Comparison of ENCODE assay signal across 19 cellular contexts in the genomic region with DNA sequence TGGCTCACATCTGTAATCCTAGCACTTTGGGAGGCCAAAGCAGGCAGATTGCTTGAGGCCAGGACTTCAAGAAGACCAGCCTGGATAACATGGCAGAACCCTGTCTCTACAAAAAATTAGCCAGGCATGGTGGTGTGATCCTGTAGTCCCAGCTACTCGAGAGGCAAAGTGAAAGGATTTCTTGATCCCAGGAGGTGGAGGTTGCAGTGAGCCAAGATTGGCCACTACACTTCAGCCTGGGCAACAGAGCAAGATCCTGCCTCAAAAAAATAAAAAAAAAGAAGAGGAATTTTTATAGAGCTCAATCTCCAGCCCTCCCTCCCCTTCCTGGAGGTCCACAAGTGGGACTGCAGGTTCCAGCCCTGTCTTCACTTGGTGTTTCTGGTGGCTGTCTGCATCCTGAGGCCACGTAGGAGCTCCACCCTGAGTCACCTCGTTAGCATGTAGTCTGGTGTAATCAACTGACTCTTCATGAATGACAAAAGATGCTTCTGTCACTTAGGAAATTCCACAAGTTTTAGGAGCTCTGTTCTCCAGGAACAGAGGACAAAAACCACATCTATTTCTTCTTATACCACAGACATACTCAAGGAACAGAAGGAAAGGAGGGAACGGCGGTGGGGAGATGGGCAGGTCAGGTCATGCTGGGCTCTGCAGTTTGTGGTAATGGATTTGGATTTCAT. TPM values are rescaled to one million over a fixed set of nuclear protein-coding genes. Genes with fewer than 3 reads are reported as not detected.
A peak's percentile ranks its signal among the peaks of the same experiment; 100 is the strongest.
DNase-seq lines count a peak whose midpoint lies in the region; ATAC-seq, FAIRE-seq and TF ChIP-seq lines count a peak whose summit lies in the region.
"Had no signal": no experiment of that assay in that cellular context is flagged by ENCODE, and none has a peak within 500 bp of the region (broad histone marks: within the 10 kb centered on the region; RNA-seq: fewer than 3 reads in every experiment).

No MANE protein-coding gene starts in this region.

- H3K4me1 ChIP-seq in GM23338 (ENCODE audit: insufficient read depth) (0 out of 2 replicates have a peak, but pooled peaks cover 5% of the 10 kb centered on the region), trophoblast cell (ENCODE audit: control insufficient read depth in 1 of 2, insufficient read depth in 2 of 2, low read length in 2 of 2) (no peaks in the 10 kb centered on the region), gastrocnemius medialis (no peaks in the 10 kb centered on the region)
- H3K4me1 ChIP-seq: prostate gland, SJCRH30 had no signal

- intact Hi-C loops in activated CD4-positive, alpha-beta T cell treated with anti-CD3 and anti-CD28 coated beads, Interleukin-2, amount 10 ng/mL, durations not matched to agents 24 days and 14 days (cut with micrococcal nuclease), result no loop called here
- intact Hi-C loops in gastrocnemius medialis (cut with DNase I; ENCODE audit: low total_unique reads), result no loop called here

- no peak overlapping the region for H2AK5ac ChIP-seq in trophoblast cell (ENCODE audit: low read length)

- H3K9me3 Mint-ChIP-seq in GM23338 (no peaks in the 10 kb centered on the region), immature natural killer cell (no peaks in the 10 kb centered on the region)
- no peaks in the 10 kb centered on the region for H3K9me3 Mint-ChIP-seq in activated CD4-positive, alpha-beta T cell treated with anti-CD3 and anti-CD28 coated beads, Interleukin-2, amount 10 ng/mL, durations not matched to agents 24 days and 14 days
- H3K9me3 Mint-ChIP-seq: nephron progenitor cell had no signal

- H3F3A ChIP-seq in GM23338 (replicated peaks; ENCODE audit: low read depth), result no peaks in the 10 kb centered on the region

- H3K4me1 Mint-ChIP-seq in GM23338, result peaks cover 3% of the 10 kb centered on the region; the same call in 2 of the 3 replicates
- no peaks in the 10 kb centered on the region for H3K4me1 Mint-ChIP-seq in activated CD4-positive, alpha-beta T cell treated with anti-CD3 and anti-CD28 coated beads, Interleukin-2, amount 10 ng/mL, durations not matched to agents 24 days and 14 days
- H3K4me1 Mint-ChIP-seq in immature natural killer cell, result peaks cover 0 to 2% of the 10 kb centered on the region in 2 donors
- H3K4me1 Mint-ChIP-seq: nephron progenitor cell had no signal

- TF ChIP-seq POLR2A in gastrocnemius medialis (IDR thresholded peaks at IDR 0.05), result no peak

- no peaks in the 10 kb centered on the region for H3K9me3 ChIP-seq in trophoblast cell (ENCODE audit: insufficient read depth, low read depth, low read length)
- no peaks in the 10 kb centered on the region for H3K9me3 ChIP-seq in gastrocnemius medialis
- H3K9me3 ChIP-seq: prostate gland, SJCRH30 had no signal

- no peak overlapping the region for H3K27ac Mint-ChIP-seq in GM23338
- H3K27ac Mint-ChIP-seq in activated CD4-positive, alpha-beta T cell treated with anti-CD3 and anti-CD28 coated beads, Interleukin-2, amount 10 ng/mL, durations not matched to agents 24 days and 14 days, result no peak overlapping the region
- H3K27ac Mint-ChIP-seq in immature natural killer cell, result no peak overlapping the region
- H3K27ac Mint-ChIP-seq: nephron progenitor cell had no signal

- H3K27ac ChIP-seq in GM23338 (ENCODE audit: low read depth), result no peak overlapping the region
- H3K27ac ChIP-seq in trophoblast cell (ENCODE audit: low read depth, low read length), result no peak overlapping the region
- H3K27ac ChIP-seq in gastrocnemius medialis, result no peak overlapping the region
- H3K27ac ChIP-seq: prostate gland, SJCRH30 had no signal

- H2AFZ ChIP-seq in GM23338 (no peak overlapping the region), trophoblast cell (ENCODE audit: insufficient read depth, low read length, poor library complexity) (no peak overlapping the region)

- no peak overlapping the region for H4K91ac ChIP-seq in trophoblast cell (ENCODE audit: low read depth, low read length)

- H3K4me3 ChIP-seq in GM23338, result no peak overlapping the region
- no peak overlapping the region for H3K4me3 ChIP-seq in trophoblast cell (ENCODE audit: low read depth, low read length)
- no peak overlapping the region for H3K4me3 ChIP-seq in gastrocnemius medialis
- H3K4me3 ChIP-seq: prostate gland, SJCRH30 had no signal

- H3K27me3 Mint-ChIP-seq in GM23338 (ENCODE audit: insufficient read depth, low read depth, poor library complexity) (no peaks in the 10 kb centered on the region), immature natural killer cell (ENCODE audit: low read depth in 3 of 3) (peaks cover 2 to 3% (median 2%) of the 10 kb centered on the region in 3 donors)
- no peaks in the 10 kb centered on the region for H3K27me3 Mint-ChIP-seq in activated CD4-positive, alpha-beta T cell treated with anti-CD3 and anti-CD28 coated beads, Interleukin-2, amount 10 ng/mL, durations not matched to agents 24 days and 14 days

- no CpG with 5 or more reads among the region's 5 CpGs for WGBS in trophoblast cell (ENCODE audit: extremely low coverage, insufficient coverage, insufficient read length)

- no peak overlapping the region for H3K9ac ChIP-seq in trophoblast cell (ENCODE audit: low read length)

- in situ Hi-C loops in gastrocnemius medialis (cut with MboI; ENCODE audit: low sequenced_read_pairs in 4 of 4), result loop anchor here in 2 of 4 donors (5.0 to 10.0 kb wide), 2 partner anchors 164 to 167 kb away; no protein-coding TSS in a partner anchor

- H2BK12ac ChIP-seq in trophoblast cell (ENCODE audit: low read length), result no peak overlapping the region

- DNase-seq in GM23338 (ENCODE audit: low spot score), result peak; percentile 44
- DNase-seq in RCC 7860 (ENCODE audit: low spot score), result peak; percentile 41
- DNase-seq in trophoblast cell, result peak; percentile 87 to 91
- no peak for DNase-seq in activated CD4-positive, alpha-beta T cell treated with anti-CD3 and anti-CD28 coated beads, Interleukin-2, amount 10 ng/mL, durations not matched to agents 24 days and 14 days
- DNase-seq in immature natural killer cell, result no peak
- DNase-seq in gastrocnemius medialis, result no peak
- DNase-seq: activated CD4-positive, CD25-positive, alpha-beta regulatory T cell; amniotic stem cell; GF-D8; NCI-H1694; NCI-H446 treated with DMSO at 0.1 percent for 48 hours; nephron progenitor cell; SJCRH30; T-helper 2 cell had no signal

- H3K9me2 ChIP-seq in GM23338 (ENCODE audit: insufficient read depth), result no peaks in the 10 kb centered on the region

- H4K12ac ChIP-seq in trophoblast cell (ENCODE audit: low read depth, low read length), result no peak overlapping the region

- H4K20me1 ChIP-seq in GM23338 (replicated peaks; ENCODE audit: insufficient read depth), result no peaks in the 10 kb centered on the region

- no peak overlapping the region for H3K23ac ChIP-seq in trophoblast cell (ENCODE audit: low read length)

- no peak overlapping the region for H4K8ac ChIP-seq in trophoblast cell (ENCODE audit: low read depth, low read length)

- no peak overlapping the region for H2BK120ac ChIP-seq in trophoblast cell (ENCODE audit: insufficient read depth, low read length, poor library complexity)

- H3K4me3 Mint-ChIP-seq in GM23338 (no peak overlapping the region; the same call in 2 of the 3 replicates), immature natural killer cell (no peak overlapping the region)
- no peak overlapping the region for H3K4me3 Mint-ChIP-seq in activated CD4-positive, alpha-beta T cell treated with anti-CD3 and anti-CD28 coated beads, Interleukin-2, amount 10 ng/mL, durations not matched to agents 24 days and 14 days
- H3K4me3 Mint-ChIP-seq: nephron progenitor cell had no signal

- peaks cover 2% of the 10 kb centered on the region for H3K79me1 ChIP-seq in trophoblast cell (ENCODE audit: low read length)

- H3K4ac ChIP-seq in trophoblast cell (ENCODE audit: low read depth, low read length), result no peak overlapping the region

- no peak overlapping the region for H3K14ac ChIP-seq in trophoblast cell (ENCODE audit: low read length)

- TF ChIP-seq CTCF in GM23338 (conservative IDR thresholded peaks at IDR 0.05; ENCODE audit: low read depth in 2 of 2), result no peak
- no peak for TF ChIP-seq CTCF in gastrocnemius medialis (IDR thresholded peaks at IDR 0.05 in 4 of 5, conservative IDR thresholded peaks at IDR 0.05 in 1 of 5)

- no peak overlapping the region for H2BK5ac ChIP-seq in trophoblast cell (ENCODE audit: low read depth, low read length, poor library complexity)

- ATAC-seq in GM23338, result peak; percentile 36; the same call in 2 of the 3 replicates
- ATAC-seq in esophagus mucosa, result peak; percentile 56
- ATAC-seq in gastrocnemius medialis, result no peak

- H3K36me3 ChIP-seq in GM23338 (ENCODE audit: insufficient read depth), result no peaks in the 10 kb centered on the region; the same call in 1 of the 2 replicates
- no peaks in the 10 kb centered on the region for H3K36me3 ChIP-seq in trophoblast cell (ENCODE audit: control insufficient read depth in 1 of 2, insufficient read depth in 2 of 2, low read length in 2 of 2)
- H3K36me3 ChIP-seq in gastrocnemius medialis, result no peaks in the 10 kb centered on the region
- H3K36me3 ChIP-seq: prostate gland, SJCRH30 had no signal

- H3K27me3 ChIP-seq in GM23338 (ENCODE audit: insufficient read depth), result no peaks in the 10 kb centered on the region
- H3K27me3 ChIP-seq in trophoblast cell (ENCODE audit: insufficient read depth, low read length), result no peaks in the 10 kb centered on the region
- no peaks in the 10 kb centered on the region for H3K27me3 ChIP-seq in gastrocnemius medialis
- H3K27me3 ChIP-seq: SJCRH30 had no signal

- FAIRE-seq in RCC 7860 (lab: Jason Lieb, UNC), result no peak
- FAIRE-seq: endometrium, islet of Langerhans had no signal

- H3K18ac ChIP-seq in trophoblast cell (ENCODE audit: low read length), result no peak overlapping the region

- H3K79me2 ChIP-seq in GM23338 (replicated peaks; ENCODE audit: insufficient read depth) (no peaks in the 10 kb centered on the region), trophoblast cell (ENCODE audit: control insufficient read depth, insufficient read depth, low read length, poor library complexity) (no peaks in the 10 kb centered on the region)

- no peak overlapping the region for H3K4me2 ChIP-seq in GM23338
- H3K4me2 ChIP-seq in trophoblast cell (ENCODE audit: low read length), result no peak overlapping the region

- H3K36me3 Mint-ChIP-seq in GM23338 (ENCODE audit: low read depth) (no peaks in the 10 kb centered on the region), immature natural killer cell (peaks cover 0 to 3% (median 0%) of the 10 kb centered on the region in 3 donors)
- H3K36me3 Mint-ChIP-seq in activated CD4-positive, alpha-beta T cell treated with anti-CD3 and anti-CD28 coated beads, Interleukin-2, amount 10 ng/mL, durations not matched to agents 24 days and 14 days (ENCODE audit: low read depth), result no peaks in the 10 kb centered on the region

RNA-seq across cellular contexts. Expression of a gene that starts 16.2 kb away (rescaled TPM):
- total RNA-seq in GM23338 (2014; rRNA removed; shearing (Covaris generic)), result 0.16 and 0.31 TPM in 2 replicates
- polyA plus RNA-seq in GM23338 (2016; fragmentation: Nextera tagmentation; extraction: Ambion mirVana) (0.13 and 0.61 TPM in 2 replicates), immature natural killer cell (under 1 TPM in 1 of 3 donors, not detected in 2; 0.28 TPM)
- total RNA-seq in esophagus mucosa (0.24 TPM), gastrocnemius medialis (1 to 10 TPM in 1 of 4 donors, under 1 TPM in 3; 0.52 to 1.5 (median 0.84) TPM)
- 0.37 and 0.38 TPM in 2 replicates for polyA plus RNA-seq in trophoblast cell (2013)
- total RNA-seq in activated CD4-positive, alpha-beta T cell treated with anti-CD3 and anti-CD28 coated beads, Interleukin-2, amount 10 ng/mL, durations not matched to agents 24 days and 14 days, result 0.31 and 0.58 TPM in 2 replicates

RNA-seq across cellular contexts. Expression of a gene that starts 37.9 kb away (rescaled TPM):
- 55.2 and 55.8 TPM in 2 replicates for total RNA-seq in GM23338 (2014; rRNA removed; shearing (Covaris generic))
- 129 and 130 TPM in 2 replicates for polyA plus RNA-seq in GM23338 (2016; fragmentation: Nextera tagmentation; extraction: Ambion mirVana)
- 39.0 TPM for total RNA-seq in esophagus mucosa
- polyA plus RNA-seq in trophoblast cell (2013), result 43.8 and 44.0 TPM in 2 replicates
- 88.7 and 89.6 TPM in 2 replicates for total RNA-seq in activated CD4-positive, alpha-beta T cell treated with anti-CD3 and anti-CD28 coated beads, Interleukin-2, amount 10 ng/mL, durations not matched to agents 24 days and 14 days
- 10 to 100 TPM; 66.2 to 81.1 (median 68.7) TPM for polyA plus RNA-seq in immature natural killer cell
- total RNA-seq in gastrocnemius medialis, result 10 to 100 TPM; 16.1 to 26.2 (median 23.5) TPM

RNA-seq across cellular contexts. Expression of a gene that starts 44.7 kb away (rescaled TPM):
- 19.9 and 22.1 TPM in 2 replicates for total RNA-seq in GM23338 (2014; rRNA removed; shearing (Covaris generic))
- 6.7 and 8.0 TPM in 2 replicates for polyA plus RNA-seq in GM23338 (2016; fragmentation: Nextera tagmentation; extraction: Ambion mirVana)
- total RNA-seq in esophagus mucosa, result 26.4 TPM
- polyA plus RNA-seq in trophoblast cell (2013), result 12.5 and 13.0 TPM in 2 replicates
- 23.8 and 25.8 TPM in 2 replicates for total RNA-seq in activated CD4-positive, alpha-beta T cell treated with anti-CD3 and anti-CD28 coated beads, Interleukin-2, amount 10 ng/mL, durations not matched to agents 24 days and 14 days
- 10 to 100 TPM in 1 of 3 donors, 1 to 10 TPM in 2; 4.4 to 14.6 (median 5.1) TPM for polyA plus RNA-seq in immature natural killer cell
- 10 to 100 TPM in 3 of 4 donors, 1 to 10 TPM in 1; 9.3 to 14.8 (median 14.5) TPM for total RNA-seq in gastrocnemius medialis

RNA-seq across cellular contexts. Expression of a gene that starts 59.9 kb away (rescaled TPM):
- total RNA-seq in GM23338 (2014; rRNA removed; shearing (Covaris generic)), result 0.17 TPM in 1 of 2 replicates, not detected in the other
- polyA plus RNA-seq in GM23338 (2016; fragmentation: Nextera tagmentation; extraction: Ambion mirVana) (0.07 TPM in 1 of 2 replicates, not detected in the other), immature natural killer cell (not detected)
- total RNA-seq in esophagus mucosa (0.08 TPM), gastrocnemius medialis (under 1 TPM in 1 of 4 donors, not detected in 3; 0.10 TPM)
- 0.03 TPM in 2 replicates for polyA plus RNA-seq in trophoblast cell (2013)
- 6.0 and 6.8 TPM in 2 replicates for total RNA-seq in activated CD4-positive, alpha-beta T cell treated with anti-CD3 and anti-CD28 coated beads, Interleukin-2, amount 10 ng/mL, durations not matched to agents 24 days and 14 days
- total RNA-seq: SJCRH30 had no signal
- polyA plus RNA-seq: BJ had no signal

Comparison
In these comparisons a context has a peak if more than half of its experiments do, and no peak if none do; other contexts are left out.
1. ATAC-seq: peak in GM23338 (single experiment) and esophagus mucosa (single experiment); none in gastrocnemius medialis (0 of 2).
2. DNase-seq: peak in GM23338 (single experiment), RCC 7860 (single experiment) and trophoblast cell (2 of 2); none in activated CD4-positive, alpha-beta T cell treated with anti-CD3 and anti-CD28 coated beads, Interleukin-2, amount 10 ng/mL, durations not matched to agents 24 days and 14 days (single experiment), immature natural killer cell (0 of 3) and gastrocnemius medialis (0 of 2).